ENCODE assay signal across 18 cellular contexts in the genomic region with DNA sequence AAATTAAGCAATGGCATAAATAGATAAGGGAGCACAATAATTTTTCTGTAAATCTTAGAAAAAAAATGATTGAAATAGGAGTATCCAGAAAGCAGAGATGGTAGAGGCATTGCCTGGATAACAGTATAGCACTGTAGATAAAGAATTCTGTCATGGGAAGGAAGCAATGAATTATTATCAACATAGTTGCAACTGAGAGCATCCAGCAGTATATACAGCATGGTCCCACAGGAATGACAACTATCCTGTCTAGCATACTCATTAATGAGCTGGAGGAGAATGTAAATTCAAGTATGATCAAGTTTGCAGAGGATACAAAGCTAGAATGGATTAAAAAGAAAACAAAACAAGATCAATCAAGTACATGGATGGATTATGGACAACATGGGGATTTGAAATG.
A peak's percentile ranks its signal among the peaks of the same experiment; 100 is the strongest.
DNase-seq lines count a peak whose midpoint lies in the region; ATAC-seq, FAIRE-seq and TF ChIP-seq lines count a peak whose summit lies in the region.
"Had no signal": no experiment of that assay in that cellular context is flagged by ENCODE, and none has a peak within 500 bp of the region (broad histone marks: within the 10 kb centered on the region; RNA-seq: fewer than 3 reads in every experiment).

No MANE protein-coding gene starts in this region.

- H3K27me3 ChIP-seq in GM23248 (replicated peaks; ENCODE audit: insufficient read depth): no peaks in the 10 kb centered on the region
- no peaks in the 10 kb centered on the region for H3K27me3 ChIP-seq in mesenchymal stem cell (ENCODE audit: control insufficient read depth in 1 of 2, insufficient read depth in 1 of 2, low read length in 2 of 2)

- peak; percentile 31 for DNase-seq in AG10803 (ENCODE audit: low read depth)
- peak; percentile 3 for DNase-seq in GM23248
- DNase-seq in astrocyte of the hippocampus (ENCODE audit: low read depth, low spot score): peak; percentile 8
- DNase-seq in mesenchymal stem cell: peak; percentile 71
- no peak for DNase-seq in cerebellum (ENCODE audit: low spot score)
- DNase-seq in kidney glomerular epithelial cell (lab: John Stamatoyannopoulos, UW): no peak
- DNase-seq in left ventricle myocardium superior: no peak
- DNase-seq in kidney: no peak
- DNase-seq: ACHN; CD8-positive, alpha-beta T cell; COR-L47; DMS153; DMS79 treated with DMSO at 0.1 percent for 48 hours; GF-D8 had no signal

- no peaks in the 10 kb centered on the region for H3K79me1 ChIP-seq in mesenchymal stem cell (replicated peaks; ENCODE audit: low read length, poor library complexity, severe bottlenecking)

- no peaks in the 10 kb centered on the region for H4K20me1 ChIP-seq in GM23248 (ENCODE audit: insufficient read depth)

- H3F3A ChIP-seq in GM23248 (ENCODE audit: insufficient read depth): peaks cover 14% of the 10 kb centered on the region

- H3K9ac ChIP-seq in GM23248: no peak overlapping the region
- H3K9ac ChIP-seq in mesenchymal stem cell (ENCODE audit: low read length): no peak overlapping the region
- H3K9ac ChIP-seq in kidney (ENCODE audit: low read length in 2 of 2): no peak overlapping the region

- no peak overlapping the region for H2BK15ac ChIP-seq in mesenchymal stem cell (ENCODE audit: low read depth, poor library complexity, severe bottlenecking)

- H2AK5ac ChIP-seq in mesenchymal stem cell (ENCODE audit: low read length, severe bottlenecking): no peak overlapping the region

- no peak overlapping the region for H3K4ac ChIP-seq in mesenchymal stem cell (ENCODE audit: low read depth in 1 of 2, low read length in 2 of 2)

- H3K4me3 ChIP-seq in AG10803 (ENCODE audit: low read length): no peak overlapping the region
- no peak overlapping the region for H3K4me3 ChIP-seq in GM23248
- H3K4me3 ChIP-seq in mesenchymal stem cell (ENCODE audit: insufficient read depth in 1 of 2, low read depth in 1 of 2, low read length in 2 of 2): no peak overlapping the region
- no peak overlapping the region for H3K4me3 ChIP-seq in kidney (ENCODE audit: low read length in 2 of 2)

- no peak for ATAC-seq in left ventricle myocardium superior
- ATAC-seq: CD8-positive, alpha-beta T cell; HepG2 had no signal

- no peaks in the 10 kb centered on the region for H3K79me2 ChIP-seq in GM23248 (ENCODE audit: insufficient read depth)

- H3K9me3 ChIP-seq in GM23248 (ENCODE audit: low read depth) (no peaks in the 10 kb centered on the region), mesenchymal stem cell (ENCODE audit: control insufficient read depth, low read length) (no peaks in the 10 kb centered on the region), kidney (ENCODE audit: control insufficient read depth in 1 of 2, low read length in 2 of 2) (no peaks in the 10 kb centered on the region)

- H2BK5ac ChIP-seq in mesenchymal stem cell (ENCODE audit: low read depth, low read length, poor library complexity, severe bottlenecking): no peak overlapping the region

- no peak overlapping the region for H3K4me2 ChIP-seq in GM23248 (ENCODE audit: unreplicated experiment)
- no peak overlapping the region for H3K4me2 ChIP-seq in mesenchymal stem cell (ENCODE audit: low read length, poor library complexity, severe bottlenecking)

- H2AFZ ChIP-seq in GM23248 (no peak overlapping the region), mesenchymal stem cell (ENCODE audit: low read depth, low read length) (no peak overlapping the region)

- H2BK120ac ChIP-seq in mesenchymal stem cell (ENCODE audit: low read depth, low read length): no peak overlapping the region

- TF ChIP-seq CTCF in AG10803 (conservative IDR thresholded peaks at IDR 0.05; ENCODE audit: low read length) (no peak), kidney (IDR thresholded peaks at IDR 0.05; ENCODE audit: borderline replicate concordance, extremely low read depth, insufficient read depth) (no peak)

- H2BK12ac ChIP-seq in mesenchymal stem cell (ENCODE audit: low read length in 2 of 2): no peak overlapping the region

- H3K27ac ChIP-seq in GM23248 (no peak overlapping the region), mesenchymal stem cell (ENCODE audit: low read length, poor library complexity, severe bottlenecking) (no peak overlapping the region), kidney (ENCODE audit: low read depth in 2 of 2, low read length in 2 of 2) (no peak overlapping the region)

- H3K36me3 ChIP-seq in GM23248 (ENCODE audit: low read depth) (no peaks in the 10 kb centered on the region), mesenchymal stem cell (ENCODE audit: control insufficient read depth in 1 of 2, insufficient read depth in 2 of 2, low read depth in 1 of 2, low read length in 2 of 2) (no peaks in the 10 kb centered on the region), kidney (ENCODE audit: control insufficient read depth in 1 of 2, insufficient read depth in 2 of 2, low read length in 2 of 2) (no peaks in the 10 kb centered on the region)

- no peak for FAIRE-seq in kidney (lab: Jason Lieb, UNC)
- FAIRE-seq: D721Med, GM18507, HepG2, HTR-8/SVneo had no signal

- no peak overlapping the region for H3K23ac ChIP-seq in mesenchymal stem cell (ENCODE audit: low read length in 2 of 2)

- in situ Hi-C loops in GM23248 (cut with MboI): no loop called here

- no peak overlapping the region for H3K18ac ChIP-seq in mesenchymal stem cell (ENCODE audit: low read depth in 1 of 2, low read length in 2 of 2)

- intact Hi-C loops in left ventricle myocardium superior (cut with micrococcal nuclease): no loop called here
- intact Hi-C loops in kidney (cut with DNase I): no loop called here

- no peak overlapping the region for H3K14ac ChIP-seq in mesenchymal stem cell (ENCODE audit: low read length in 2 of 2)

- no peak overlapping the region for H4K91ac ChIP-seq in mesenchymal stem cell (ENCODE audit: low read length)

- H3K9me2 ChIP-seq in GM23248 (ENCODE audit: insufficient read depth): no peaks in the 10 kb centered on the region

- peaks cover 27% of the 10 kb centered on the region for H3K4me1 ChIP-seq in GM23248 (ENCODE audit: insufficient read depth)
- no peaks in the 10 kb centered on the region for H3K4me1 ChIP-seq in mesenchymal stem cell (ENCODE audit: control insufficient read depth, insufficient read depth, low read depth, low read length)
- H3K4me1 ChIP-seq in kidney (ENCODE audit: control insufficient read depth in 1 of 2, insufficient read depth in 1 of 2, low read depth in 1 of 2, low read length in 2 of 2): no peaks in the 10 kb centered on the region

- H4K8ac ChIP-seq in mesenchymal stem cell (ENCODE audit: low read length): no peak overlapping the region

Comparison
In these comparisons a context has a peak if more than half of its experiments do, and no peak if none do; other contexts are left out.
1. DNase-seq: peak in AG10803 (single experiment), GM23248 (single experiment), astrocyte of the hippocampus (single experiment) and mesenchymal stem cell (single experiment); none in cerebellum (single experiment), kidney glomerular epithelial cell (single experiment), left ventricle myocardium superior (single experiment) and kidney (single experiment).